ENCODE assay signal across 14 cellular contexts in genomic region chr10:132848306-132848705, GRCh38.
DNase-seq lines count a peak whose midpoint lies in the region; ATAC-seq, FAIRE-seq and TF ChIP-seq lines count a peak whose summit lies in the region.
"Had no signal": no experiment of that assay in that cellular context is flagged by ENCODE, and none has a peak within 500 bp of the region (broad histone marks: within the 10 kb centered on the region; RNA-seq: fewer than 3 reads in every experiment).

No MANE protein-coding gene starts in this region.

- no peaks in the 10 kb centered on the region for H3K36me3 ChIP-seq in CD8-positive, alpha-beta memory T cell (ENCODE audit: insufficient read depth, low read length)
- H3K36me3 ChIP-seq in osteoblast (ENCODE audit: insufficient read depth, low read length) = no peaks in the 10 kb centered on the region
- H3K36me3 ChIP-seq: ovary had no signal

- H2AFZ ChIP-seq in osteoblast (ENCODE audit: low read length) = no peak overlapping the region

- no peak for TF ChIP-seq CTCF in osteoblast (IDR thresholded peaks at IDR 0.05; ENCODE audit: extremely low read depth, low read depth, low read length)

- no peaks in the 10 kb centered on the region for H4K20me1 ChIP-seq in osteoblast (ENCODE audit: insufficient read depth, low read length)

- H3K27me3 ChIP-seq in CD8-positive, alpha-beta memory T cell (ENCODE audit: insufficient read depth, low read length, poor library complexity, severe bottlenecking) = no peaks in the 10 kb centered on the region
- peaks cover 18% of the 10 kb centered on the region for H3K27me3 ChIP-seq in osteoblast (ENCODE audit: insufficient read depth, low read length)
- H3K27me3 ChIP-seq: ovary had no signal

- H3K27ac ChIP-seq in CD8-positive, alpha-beta memory T cell (ENCODE audit: low read depth, low read length) = no peak overlapping the region
- H3K27ac ChIP-seq in osteoblast (ENCODE audit: low read depth, low read length) = no peak overlapping the region
- H3K27ac ChIP-seq: ovary had no signal

- H3K4me1 Mint-ChIP-seq in CD8-positive, alpha-beta memory T cell = peaks cover 8 to 15% (median 12%) of the 10 kb centered on the region in 3 donors
- peaks cover 6 to 7% of the 10 kb centered on the region in 2 donors for H3K4me1 Mint-ChIP-seq in effector memory CD8-positive, alpha-beta T cell (ENCODE audit: low read depth in 2 of 2)

- no peak overlapping the region for H3K4me2 ChIP-seq in osteoblast (ENCODE audit: insufficient read depth, low read length)

- ATAC-seq in effector memory CD8-positive, alpha-beta T cell (replicated peaks) = no peak

- in situ Hi-C loops in KBM-7 (cut with MboI; ENCODE audit: low pct_unique_long_range_greater_than_20kb, low sequenced_read_pairs) = no loop called here

- peak overlapping the region in 6 of 7 donors; percentile 55 to 81 (median 74) for H3K4me3 Mint-ChIP-seq in CD8-positive, alpha-beta memory T cell
- peak overlapping the region; percentile 57 to 62 for H3K4me3 Mint-ChIP-seq in effector memory CD8-positive, alpha-beta T cell

- CTCF ChIA-PET in CD8-positive, alpha-beta memory T cell (lab: Charles Lee) = no interaction called here

- H3K79me2 ChIP-seq in osteoblast (ENCODE audit: insufficient read depth, low read length) = no peaks in the 10 kb centered on the region

- H3K27me3 Mint-ChIP-seq in CD8-positive, alpha-beta memory T cell = peaks cover 0 to 10% of the 10 kb centered on the region in 2 donors
- H3K27me3 Mint-ChIP-seq in effector memory CD8-positive, alpha-beta T cell = peaks cover 5 to 17% of the 10 kb centered on the region in 2 donors

- POLR2A ChIA-PET in CD8-positive, alpha-beta memory T cell (lab: Charles Lee) = no interaction called here

- H3K9me3 Mint-ChIP-seq in CD8-positive, alpha-beta memory T cell = peaks cover 0 to 4% (median 0%) of the 10 kb centered on the region in 5 donors
- H3K9me3 Mint-ChIP-seq in effector memory CD8-positive, alpha-beta T cell = no peaks in the 10 kb centered on the region

- FAIRE-seq in urothelium cell line (lab: Jason Lieb, UNC) = no peak
- FAIRE-seq: islet of Langerhans had no signal

- DNase-seq in CD8-positive, alpha-beta memory T cell = no peak
- peak; percentile 32 for DNase-seq in KBM-7
- DNase-seq in effector memory CD8-positive, alpha-beta T cell = no peak
- DNase-seq in osteoblast (ENCODE audit: insufficient read length, low spot score, missing footprints) = peak; percentile 87
- DNase-seq in DMS114 treated with DMSO at 0.1 percent for 48 hours (lab: John Stamatoyannopoulos, UW; ENCODE audit: unreplicated experiment) = no peak
- no peak for DNase-seq in urothelium cell line (ENCODE audit: low spot score)
- no peak for DNase-seq in SIG-M5 treated with dmso at 0.1 percent for 504 hours (lab: John Stamatoyannopoulos, UW; ENCODE audit: unreplicated experiment)
- DNase-seq: central memory CD4-positive, alpha-beta T cell; Karpas-422; NCI-H510A; stimulated activated CD4-positive, alpha-beta T cell treated with anti-CD3 and anti-CD28 coated beads, Interleukin-4, amount 100 ng/mL, for 1 hour; SW 1271 had no signal

- H3K36me3 Mint-ChIP-seq in CD8-positive, alpha-beta memory T cell = no peaks in the 10 kb centered on the region
- H3K36me3 Mint-ChIP-seq in effector memory CD8-positive, alpha-beta T cell (ENCODE audit: insufficient read depth) = no peaks in the 10 kb centered on the region

- H3K9me3 ChIP-seq in CD8-positive, alpha-beta memory T cell (ENCODE audit: low read length) = no peaks in the 10 kb centered on the region
- H3K9me3 ChIP-seq in osteoblast (ENCODE audit: low read depth, low read length) = no peaks in the 10 kb centered on the region
- H3K9me3 ChIP-seq: ovary had no signal

- peaks cover 5% of the 10 kb centered on the region for H3K4me1 ChIP-seq in CD8-positive, alpha-beta memory T cell (ENCODE audit: insufficient read depth, low read length)
- no peaks in the 10 kb centered on the region for H3K4me1 ChIP-seq in osteoblast (ENCODE audit: insufficient read depth, low read length)

- no peak overlapping the region for H3K27ac Mint-ChIP-seq in CD8-positive, alpha-beta memory T cell
- H3K27ac Mint-ChIP-seq in effector memory CD8-positive, alpha-beta T cell = no peak overlapping the region

- H3K4me3 ChIP-seq in CD8-positive, alpha-beta memory T cell (ENCODE audit: low read length) = peak overlapping the region; percentile 39
- H3K4me3 ChIP-seq in osteoblast (ENCODE audit: insufficient read depth, low read length) = no peak overlapping the region
- H3K4me3 ChIP-seq: ovary had no signal

Comparison
In these comparisons a context has a peak if more than half of its experiments do, and no peak if none do; other contexts are left out.
1. DNase-seq: peak in KBM-7 (single experiment) and osteoblast (single experiment); none in CD8-positive, alpha-beta memory T cell (0 of 5), effector memory CD8-positive, alpha-beta T cell (0 of 3), DMS114 treated with DMSO at 0.1 percent for 48 hours (single experiment), urothelium cell line (single experiment) and SIG-M5 treated with dmso at 0.1 percent for 504 hours (single experiment).